In the genomic region with DNA sequence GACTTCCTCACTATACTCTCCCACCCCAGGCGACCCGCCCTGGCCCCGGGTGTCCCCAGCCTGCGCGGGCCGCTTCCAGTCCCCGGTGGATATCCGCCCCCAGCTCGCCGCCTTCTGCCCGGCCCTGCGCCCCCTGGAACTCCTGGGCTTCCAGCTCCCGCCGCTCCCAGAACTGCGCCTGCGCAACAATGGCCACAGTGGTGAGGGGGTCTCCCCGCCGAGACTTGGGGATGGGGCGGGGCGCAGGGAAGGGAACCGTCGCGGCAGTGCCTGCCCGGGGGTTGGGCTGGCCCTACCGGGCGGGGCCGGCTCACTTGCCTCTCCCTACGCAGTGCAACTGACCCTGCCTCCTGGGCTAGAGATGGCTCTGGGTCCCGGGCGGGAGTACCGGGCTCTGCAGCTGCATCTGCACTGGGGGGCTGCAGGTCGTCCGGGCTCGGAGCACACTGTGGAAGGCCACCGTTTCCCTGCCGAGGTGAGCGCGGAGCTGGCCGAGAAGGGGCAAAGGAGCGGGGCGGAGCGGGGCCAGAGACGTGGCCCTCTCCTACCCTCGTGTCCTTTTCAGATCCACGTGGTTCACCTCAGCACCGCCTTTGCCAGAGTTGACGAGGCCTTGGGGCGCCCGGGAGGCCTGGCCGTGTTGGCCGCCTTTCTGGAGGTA, we compare ENCODE assay signal across 8 cellular contexts.
A peak's percentile ranks its signal among the peaks of the same experiment; 100 is the strongest.
DNase-seq lines count a peak whose midpoint lies in the region; ATAC-seq and TF ChIP-seq lines count a peak whose summit lies in the region.

No MANE protein-coding gene starts in this region.

- peaks cover 8% of the 10 kb centered on the region for H3K27me3 Mint-ChIP-seq in memory B cell

- H3K4me3 Mint-ChIP-seq in memory B cell, result peak overlapping the region; percentile 79

- TF ChIP-seq CTCF in choroid plexus epithelial cell (conservative IDR thresholded peaks at IDR 0.05; ENCODE audit: low read depth, low read length) (no peak), tibial artery (IDR thresholded peaks at IDR 0.05) (no peak)

- H3K27me3 ChIP-seq in tibial artery, result no peaks in the 10 kb centered on the region

- H3K4me3 ChIP-seq in choroid plexus epithelial cell (ENCODE audit: low read depth, low read length) (peak overlapping the region; percentile 59), tibial artery (peak overlapping the region; percentile 41 to 54)

- no peaks in the 10 kb centered on the region for H3K9me3 ChIP-seq in tibial artery

- peak; percentile 61 for DNase-seq in stimulated activated CD4-positive, alpha-beta T cell treated with anti-CD3 and anti-CD28 coated beads, Interleukin-15, amount 100 ng/mL, for 24 hours
- DNase-seq in stimulated activated CD4-positive, alpha-beta T cell treated with anti-CD3 and anti-CD28 coated beads, Interleukin-4, amount 100 ng/mL, for 4 hours, result no peak
- DNase-seq in choroid plexus epithelial cell (ENCODE audit: low read depth), result no peak
- peak in 1 of 2 donors; percentile 34 for DNase-seq in memory B cell (ENCODE audit: low spot score in 2 of 2)
- DNase-seq in tibial artery, result peak in 1 of 2 donors; percentile 75
- no peak for DNase-seq in T1000 (lab: John Stamatoyannopoulos, UW)

- no peak overlapping the region for H3K27ac Mint-ChIP-seq in memory B cell

- ATAC-seq in memory B cell (ENCODE audit: low read depth), result peak; percentile 45
- ATAC-seq in HG03354 (IDR thresholded peaks at IDR 0.05; ENCODE audit: poor library complexity, severe bottlenecking, unreplicated experiment), result no peak
- no peak for ATAC-seq in GM21737 (IDR thresholded peaks at IDR 0.05; ENCODE audit: unreplicated experiment)

- peak overlapping the region; percentile 35 to 37 for H3K27ac ChIP-seq in tibial artery

- peaks cover 26% of the 10 kb centered on the region for H3K4me1 Mint-ChIP-seq in memory B cell

- H3K4me1 ChIP-seq in tibial artery, result peaks cover 0 to 45% (median 22%) of the 10 kb centered on the region in 4 donors

- H3K9me3 Mint-ChIP-seq in memory B cell, result no peaks in the 10 kb centered on the region

- no peaks in the 10 kb centered on the region for H3K36me3 ChIP-seq in tibial artery

- intact Hi-C loops in tibial artery (cut with DNase I; ENCODE audit: low total_unique reads), result no loop called here

- H3K36me3 Mint-ChIP-seq in memory B cell, result no peaks in the 10 kb centered on the region
